Comparison of ENCODE assay signal across 17 cellular contexts in the genomic region with DNA sequence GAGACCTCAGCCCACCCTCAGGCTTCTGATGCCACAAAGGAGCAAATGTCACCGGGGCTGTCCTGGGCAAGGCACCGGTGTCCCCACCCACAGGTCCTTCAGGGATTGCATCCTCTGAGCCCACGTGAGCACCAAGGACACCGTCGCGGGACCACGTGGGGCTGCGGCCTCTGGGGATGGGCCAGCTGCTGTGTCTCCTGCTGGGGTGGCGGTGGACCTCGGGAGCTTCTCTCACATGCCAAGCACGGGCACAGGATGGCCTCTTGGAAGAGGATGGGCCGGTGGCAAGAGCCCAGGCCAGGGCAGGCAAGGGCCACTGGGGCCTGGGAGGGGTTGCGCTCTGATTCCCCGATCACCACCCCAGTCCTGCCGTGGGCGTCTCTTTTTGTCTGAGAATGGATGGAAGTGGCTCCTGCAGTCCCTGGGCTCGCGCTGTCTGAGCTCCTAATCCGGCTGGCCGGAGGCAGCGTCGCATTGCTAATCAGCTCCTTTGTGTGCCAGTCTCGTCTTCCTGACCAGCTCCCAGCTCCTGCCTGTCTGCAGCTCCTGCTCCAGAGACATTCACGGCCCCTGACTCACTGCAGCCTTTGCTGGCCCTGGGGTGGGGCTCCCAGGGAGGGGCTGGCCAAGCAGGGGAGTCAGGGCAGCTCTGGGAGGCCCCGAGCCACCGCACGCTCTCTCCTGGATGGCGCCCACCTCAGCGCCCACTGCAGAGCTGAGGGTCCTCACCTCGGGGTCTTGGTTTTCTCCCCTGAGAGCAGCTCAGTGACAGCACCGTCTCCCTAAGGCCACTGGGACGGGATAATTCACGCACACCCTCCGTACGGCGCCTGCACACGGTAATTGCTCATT.
DNase-seq lines count a peak whose midpoint lies in the region; ATAC-seq and TF ChIP-seq lines count a peak whose summit lies in the region.
"Had no signal": no experiment of that assay in that cellular context is flagged by ENCODE, and none has a peak within 500 bp of the region (broad histone marks: within the 10 kb centered on the region; RNA-seq: fewer than 3 reads in every experiment).

No MANE protein-coding gene starts in this region.

- no peaks in the 10 kb centered on the region for H3K4me1 Mint-ChIP-seq in natural killer cell treated with Interleukin-12 subunit alpha and Interleukin-12 subunit beta and Interleukin-15 and Interleukin-18, amount 100 ng/mL, for 72 hours (ENCODE audit: low read depth in 2 of 2)
- H3K4me1 Mint-ChIP-seq in natural killer cell: no peaks in the 10 kb centered on the region
- no peaks in the 10 kb centered on the region for H3K4me1 Mint-ChIP-seq in activated T-cell treated with anti-CD3 and anti-CD28 coated beads, Interleukin-2, amount 50 U/mL, for 24 hours (ENCODE audit: low read depth)

- no peak for ATAC-seq in natural killer cell treated with Interleukin-12 subunit alpha and Interleukin-12 subunit beta and Interleukin-15 and Interleukin-18, amount 100 ng/mL, for 72 hours
- no peak for ATAC-seq in natural killer cell
- ATAC-seq in foreskin keratinocyte: no peak
- ATAC-seq: activated CD4-positive, CD25-positive, alpha-beta regulatory T cell treated with anti-CD3 and anti-CD28 coated beads, Interleukin-2, amount 50 U/mL, for 24 hours; GM12878 had no signal

- intact Hi-C loops in natural killer cell (cut with micrococcal nuclease): no loop called here

- H3K36me3 Mint-ChIP-seq in natural killer cell treated with Interleukin-12 subunit alpha and Interleukin-12 subunit beta and Interleukin-15 and Interleukin-18, amount 100 ng/mL, for 72 hours: no peaks in the 10 kb centered on the region
- no peaks in the 10 kb centered on the region for H3K36me3 Mint-ChIP-seq in natural killer cell
- H3K36me3 Mint-ChIP-seq in activated T-cell treated with anti-CD3 and anti-CD28 coated beads, Interleukin-2, amount 50 U/mL, for 24 hours (ENCODE audit: low read depth): no peaks in the 10 kb centered on the region

- no peak overlapping the region for H3K27ac ChIP-seq in foreskin keratinocyte
- H3K27ac ChIP-seq: adrenal gland, coronary artery, esophagus squamous epithelium, prostate gland, transverse colon had no signal

- in situ Hi-C loops in astrocyte of the spinal cord (cut with HindIII; ENCODE audit: low sequenced_read_pairs): no loop called here

- H3K27me3 ChIP-seq in foreskin keratinocyte: no peaks in the 10 kb centered on the region
- H3K27me3 ChIP-seq: adrenal gland, esophagus squamous epithelium, transverse colon had no signal

- no peaks in the 10 kb centered on the region for H3K4me1 ChIP-seq in foreskin keratinocyte
- H3K4me1 ChIP-seq: adrenal gland, esophagus squamous epithelium, prostate gland, transverse colon had no signal

- H3K9me3 Mint-ChIP-seq in natural killer cell treated with Interleukin-12 subunit alpha and Interleukin-12 subunit beta and Interleukin-15 and Interleukin-18, amount 100 ng/mL, for 72 hours: no peaks in the 10 kb centered on the region
- H3K9me3 Mint-ChIP-seq in natural killer cell: no peaks in the 10 kb centered on the region
- H3K9me3 Mint-ChIP-seq in activated T-cell treated with anti-CD3 and anti-CD28 coated beads, Interleukin-2, amount 50 U/mL, for 24 hours: no peaks in the 10 kb centered on the region

- peak; percentile 57 for DNase-seq in natural killer cell treated with Interleukin-12 subunit alpha and Interleukin-12 subunit beta and Interleukin-15 and Interleukin-18, amount 100 ng/mL, for 72 hours (ENCODE audit: low spot score)
- DNase-seq in natural killer cell: no peak
- DNase-seq in astrocyte of the spinal cord (ENCODE audit: low read depth, low spot score): peak; percentile 31
- peak; percentile 21 for DNase-seq in medulla oblongata (ENCODE audit: extremely low spot score)
- DNase-seq in foreskin keratinocyte: no peak
- DNase-seq in activated T-cell treated with anti-CD3 and anti-CD28 coated beads, Interleukin-2, amount 50 U/mL, for 24 hours: no peak
- DNase-seq in DMS53 treated with DMSO at 0.1 percent for 48 hours (lab: John Stamatoyannopoulos, UW; ENCODE audit: unreplicated experiment): no peak
- DNase-seq in activated T-cell treated with anti-CD3 and anti-CD28 coated beads, Interleukin-2, amount 50 U/mL, for 1 hour: no peak
- DNase-seq: esophagus squamous epithelium; NCI-H2081; stimulated activated CD4-positive, alpha-beta T cell treated with anti-CD3 and anti-CD28 coated beads, Interleukin-1b, Interleukin-23, amount 100 ng/mL, for 48 hours; transverse colon had no signal

- no peak overlapping the region for H3K4me3 ChIP-seq in astrocyte of the spinal cord (ENCODE audit: low read depth, low read length)
- H3K4me3 ChIP-seq: adrenal gland, coronary artery, esophagus squamous epithelium, GM12878, prostate gland, transverse colon had no signal

- TF ChIP-seq CTCF in natural killer cell (IDR thresholded peaks at IDR 0.05) (no peak), astrocyte of the spinal cord (IDR thresholded peaks at IDR 0.05; ENCODE audit: low read depth, low read length) (no peak), foreskin keratinocyte (conservative IDR thresholded peaks at IDR 0.05) (no peak)

- no peak overlapping the region for H3K4me3 Mint-ChIP-seq in natural killer cell treated with Interleukin-12 subunit alpha and Interleukin-12 subunit beta and Interleukin-15 and Interleukin-18, amount 100 ng/mL, for 72 hours
- H3K4me3 Mint-ChIP-seq in natural killer cell: no peak overlapping the region
- no peak overlapping the region for H3K4me3 Mint-ChIP-seq in activated T-cell treated with anti-CD3 and anti-CD28 coated beads, Interleukin-2, amount 50 U/mL, for 24 hours

- H3K27me3 Mint-ChIP-seq in natural killer cell treated with Interleukin-12 subunit alpha and Interleukin-12 subunit beta and Interleukin-15 and Interleukin-18, amount 100 ng/mL, for 72 hours: peaks cover 0 to 4% of the 10 kb centered on the region in 2 donors
- no peaks in the 10 kb centered on the region for H3K27me3 Mint-ChIP-seq in natural killer cell (ENCODE audit: low read depth in 2 of 2)
- no peaks in the 10 kb centered on the region for H3K27me3 Mint-ChIP-seq in activated T-cell treated with anti-CD3 and anti-CD28 coated beads, Interleukin-2, amount 50 U/mL, for 24 hours

- H3K27ac Mint-ChIP-seq in natural killer cell treated with Interleukin-12 subunit alpha and Interleukin-12 subunit beta and Interleukin-15 and Interleukin-18, amount 100 ng/mL, for 72 hours: no peak overlapping the region
- no peak overlapping the region for H3K27ac Mint-ChIP-seq in natural killer cell
- no peak overlapping the region for H3K27ac Mint-ChIP-seq in activated T-cell treated with anti-CD3 and anti-CD28 coated beads, Interleukin-2, amount 50 U/mL, for 24 hours

Comparison
In these comparisons a context has a peak if more than half of its experiments do, and no peak if none do; other contexts are left out.
1. DNase-seq: peak in natural killer cell treated with Interleukin-12 subunit alpha and Interleukin-12 subunit beta and Interleukin-15 and Interleukin-18, amount 100 ng/mL, for 72 hours (single experiment), astrocyte of the spinal cord (single experiment) and medulla oblongata (single experiment); none in natural killer cell (single experiment), foreskin keratinocyte (0 of 2), activated T-cell treated with anti-CD3 and anti-CD28 coated beads, Interleukin-2, amount 50 U/mL, for 24 hours (single experiment), DMS53 treated with DMSO at 0.1 percent for 48 hours (single experiment) and activated T-cell treated with anti-CD3 and anti-CD28 coated beads, Interleukin-2, amount 50 U/mL, for 1 hour (single experiment).